Comparison of ENCODE assay signal across 16 cellular contexts in the genomic region with DNA sequence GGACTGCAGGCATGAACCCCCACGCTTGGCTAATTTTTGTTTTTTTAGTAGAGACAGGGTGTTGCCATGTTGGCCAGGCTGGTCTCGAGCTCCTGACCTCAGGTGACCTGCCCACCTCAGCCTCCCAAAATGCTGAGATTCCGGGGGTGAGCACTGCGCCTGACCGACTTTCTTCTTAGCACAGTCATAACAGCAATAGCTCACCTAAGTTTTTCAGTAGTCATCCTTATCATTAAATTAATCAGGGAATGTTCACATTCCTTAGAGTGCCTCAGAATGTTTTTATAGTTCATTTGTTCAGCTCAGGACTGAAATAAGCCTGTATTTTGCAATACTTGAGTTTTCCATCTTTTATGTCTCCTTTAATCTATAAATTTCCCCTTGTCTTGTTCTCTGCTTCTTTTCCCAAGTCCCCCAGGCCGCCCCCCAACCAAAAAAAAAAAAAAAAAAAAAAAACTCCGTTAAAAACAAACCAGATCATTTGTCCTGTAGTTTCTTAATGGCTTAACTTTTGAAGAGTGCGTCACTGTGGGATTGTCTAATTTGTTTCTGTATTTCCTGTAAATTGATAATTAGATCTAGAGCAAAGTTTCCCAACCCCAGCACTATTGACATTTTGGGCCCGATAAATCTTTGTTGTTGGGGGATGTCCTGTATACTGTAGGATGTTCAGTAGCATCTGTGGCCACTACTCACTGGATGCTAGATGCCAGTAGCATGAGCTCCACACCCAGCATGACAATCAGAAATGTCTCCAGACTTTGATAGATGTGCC.
DNase-seq lines count a peak whose midpoint lies in the region; ATAC-seq and TF ChIP-seq lines count a peak whose summit lies in the region.
"Had no signal": no experiment of that assay in that cellular context is flagged by ENCODE, and none has a peak within 500 bp of the region (broad histone marks: within the 10 kb centered on the region; RNA-seq: fewer than 3 reads in every experiment).

No MANE protein-coding gene starts in this region.

- H3K4me2 ChIP-seq in PC-3 (ENCODE audit: low read length): no peak overlapping the region
- H3K4me2 ChIP-seq in osteoblast (ENCODE audit: insufficient read depth, low read length): no peak overlapping the region

- H3K36me3 ChIP-seq in BJ (ENCODE audit: control insufficient read depth, insufficient read depth, low read length) (peaks cover 4% of the 10 kb centered on the region; the same call in 1 of the 2 replicates), PC-3 (ENCODE audit: low read depth, low read length) (peaks cover 5% of the 10 kb centered on the region; the same call in 1 of the 2 replicates), osteoblast (ENCODE audit: insufficient read depth, low read length) (peaks cover 7% of the 10 kb centered on the region)
- H3K36me3 ChIP-seq: transverse colon had no signal

- H4K20me1 ChIP-seq in PC-3 (ENCODE audit: low read length) (no peaks in the 10 kb centered on the region), osteoblast (ENCODE audit: insufficient read depth, low read length) (no peaks in the 10 kb centered on the region)

- H3K79me2 ChIP-seq in PC-3 (ENCODE audit: low read length) (no peaks in the 10 kb centered on the region), osteoblast (ENCODE audit: insufficient read depth, low read length) (no peaks in the 10 kb centered on the region)

- no TSS peak for BruUV-seq in PC-3 (replicated peaks; lab: Mats Ljungman, UMichigan)

- H3K27me3 ChIP-seq in BJ (ENCODE audit: control insufficient read depth, insufficient read depth, low read length): no peaks in the 10 kb centered on the region
- no peaks in the 10 kb centered on the region for H3K27me3 ChIP-seq in PC-3 (ENCODE audit: low read length)
- no peaks in the 10 kb centered on the region for H3K27me3 ChIP-seq in osteoblast (ENCODE audit: insufficient read depth, low read length)
- H3K27me3 ChIP-seq: transverse colon had no signal

- H3K4me3 ChIP-seq in BJ (ENCODE audit: low read depth, low read length) (no peak overlapping the region), PC-3 (ENCODE audit: low read length) (no peak overlapping the region), osteoblast (ENCODE audit: insufficient read depth, low read length) (no peak overlapping the region), coronary artery (no peak overlapping the region)
- H3K4me3 ChIP-seq: transverse colon had no signal

- no peak overlapping the region for H3K9ac ChIP-seq in PC-3 (ENCODE audit: low read length)

- no peak for TF ChIP-seq CTCF in BJ (IDR thresholded peaks at IDR 0.05; ENCODE audit: insufficient read depth, low read depth, low read length)
- no peak for TF ChIP-seq CTCF in PC-3 (conservative IDR thresholded peaks at IDR 0.05; ENCODE audit: low read depth, low read length)
- TF ChIP-seq CTCF in endothelial cell (IDR thresholded peaks at IDR 0.05; ENCODE audit: unreplicated experiment): no peak
- TF ChIP-seq CTCF in osteoblast (IDR thresholded peaks at IDR 0.05; ENCODE audit: extremely low read depth, low read depth, low read length): no peak
- TF ChIP-seq CTCF in coronary artery (IDR thresholded peaks at IDR 0.05): no peak

- no peak overlapping the region for H3K27ac ChIP-seq in PC-3 (ENCODE audit: low read length)
- peak overlapping the region; percentile 92 for H3K27ac ChIP-seq in osteoblast (ENCODE audit: low read depth, low read length)
- H3K27ac ChIP-seq in coronary artery: peak overlapping the region in 1 of 2 donors; percentile 51

- H3K4me1 Mint-ChIP-seq in endothelial cell (ENCODE audit: unreplicated experiment) (peaks cover 27% of the 10 kb centered on the region), T-cell (no peaks in the 10 kb centered on the region)

- CTCF ChIA-PET in BJ (lab: Yijun Ruan, JAX): interaction anchor here (0.6 to 0.7 kb wide), 4 partner anchors 15 to 848 kb away, joined by 3 to 4 read pairs (median 4); no protein-coding TSS in a partner anchor
- CTCF ChIA-PET in PC-3 (lab: Charles Lee): no interaction called here
- CTCF ChIA-PET in T-cell (lab: Charles Lee): interaction anchor here in 1 of 2 donors (0.6 kb wide), 1 partner anchor 13 kb away, joined by 3 read pairs; no protein-coding TSS in a partner anchor

- H3K27ac Mint-ChIP-seq in endothelial cell (ENCODE audit: unreplicated experiment): peak overlapping the region; percentile 87
- no peak overlapping the region for H3K27ac Mint-ChIP-seq in T-cell
- H3K27ac Mint-ChIP-seq: activated T-helper 2 cell treated with anti-CD3 and anti-CD28 coated beads, Interferon-gamma antibody, Interleukin-2, Interleukin-4, amounts not matched to agents 10 μg/mL and 5 μg/mL and 100 μg/mL, durations not matched to agents 14 hours and 24 hours and 36 hours had no signal

- DNase-seq in BJ (ENCODE audit: low read depth) (peak; percentile 28), PC-3 (peak; percentile 23), endothelial cell (ENCODE audit: low spot score) (no peak), osteoblast (ENCODE audit: insufficient read length, low spot score, missing footprints) (no peak), T-cell (no peak), coronary artery (ENCODE audit: low spot score) (no peak)
- no peak for DNase-seq in activated naive CD4-positive, alpha-beta T cell treated with anti-CD3 and anti-CD28 coated beads, Interleukin-2, amount 50 U/mL, for 16 hours
- no peak for DNase-seq in stimulated activated CD4-positive, alpha-beta T cell treated with anti-CD3 and anti-CD28 coated beads, Interleukin-2, amount 100 ng/mL, for 48 hours
- DNase-seq: activated CD4-positive, alpha-beta T cell treated with anti-CD3 and anti-CD28 coated beads, Interleukin-2, amount 50 U/mL, for 4 hours; KBM-7; NCI-H1436 treated with DMSO at 0.1 percent for 48 hours; NCI-H524 treated with DMSO at 0.1 percent for 48 hours; nucleus accumbens; T1000; transverse colon had no signal

- H3K27me3 Mint-ChIP-seq in endothelial cell (ENCODE audit: unreplicated experiment): peaks cover 4% of the 10 kb centered on the region
- H3K27me3 Mint-ChIP-seq in T-cell: no peaks in the 10 kb centered on the region

- ATAC-seq in PC-3 (no peak), T-cell (replicated peaks in 1 of 4) (no peak)

- POLR2A ChIA-PET in BJ (lab: Charles Lee): no interaction called here
- POLR2A ChIA-PET in PC-3 (lab: Charles Lee; ENCODE audit: unreplicated experiment): no interaction called here
- POLR2A ChIA-PET in T-cell (lab: Charles Lee): no interaction called here

- H2AFZ ChIP-seq in PC-3 (ENCODE audit: low read length) (no peak overlapping the region), osteoblast (ENCODE audit: low read length) (no peak overlapping the region)

- intact Hi-C loops in PC-3 (cut with micrococcal nuclease): no loop called here

- H3K4me3 Mint-ChIP-seq in endothelial cell (ENCODE audit: unreplicated experiment): peak overlapping the region; percentile 22
- H3K4me3 Mint-ChIP-seq in T-cell: no peak overlapping the region

- peaks cover 4% of the 10 kb centered on the region for H3F3A ChIP-seq in PC-3 (ENCODE audit: low read length, unreplicated experiment)

- no peaks in the 10 kb centered on the region for H3K9me2 ChIP-seq in PC-3 (replicated peaks; ENCODE audit: low read length)

- peaks cover 21% of the 10 kb centered on the region for H3K36me3 Mint-ChIP-seq in endothelial cell (ENCODE audit: low read depth, unreplicated experiment)
- H3K36me3 Mint-ChIP-seq in T-cell: peaks cover 6% of the 10 kb centered on the region

- H3K9me3 Mint-ChIP-seq in endothelial cell (ENCODE audit: unreplicated experiment): no peaks in the 10 kb centered on the region
- H3K9me3 Mint-ChIP-seq in T-cell: no peaks in the 10 kb centered on the region
- H3K9me3 Mint-ChIP-seq: activated T-helper 2 cell treated with anti-CD3 and anti-CD28 coated beads, Interferon-gamma antibody, Interleukin-2, Interleukin-4, amounts not matched to agents 10 μg/mL and 5 μg/mL and 100 μg/mL, durations not matched to agents 14 hours and 24 hours and 36 hours had no signal

- H3K4me1 ChIP-seq in PC-3 (ENCODE audit: insufficient read depth, low read length): peaks cover 27% of the 10 kb centered on the region
- peaks cover 43% of the 10 kb centered on the region for H3K4me1 ChIP-seq in osteoblast (ENCODE audit: insufficient read depth, low read length)

- H3K9me3 ChIP-seq in PC-3 (ENCODE audit: low read length) (no peaks in the 10 kb centered on the region), osteoblast (ENCODE audit: low read depth, low read length) (no peaks in the 10 kb centered on the region)
- H3K9me3 ChIP-seq: transverse colon had no signal

Comparison
In these comparisons a context has a peak if more than half of its experiments do, and no peak if none do; other contexts are left out.
1. DNase-seq: peak in BJ (single experiment) and PC-3 (single experiment); none in endothelial cell (single experiment), osteoblast (single experiment), activated naive CD4-positive, alpha-beta T cell treated with anti-CD3 and anti-CD28 coated beads, Interleukin-2, amount 50 U/mL, for 16 hours (single experiment), T-cell (0 of 34), stimulated activated CD4-positive, alpha-beta T cell treated with anti-CD3 and anti-CD28 coated beads, Interleukin-2, amount 100 ng/mL, for 48 hours (0 of 2) and coronary artery (single experiment).